ENCODE assay signal across 11 cellular contexts in genomic region chr22:18091478-18091877, GRCh38. TPM values are rescaled to one million over a fixed set of nuclear protein-coding genes. Genes with fewer than 3 reads are reported as not detected.
A peak's percentile ranks its signal among the peaks of the same experiment; 100 is the strongest.
DNase-seq lines count a peak whose midpoint lies in the region; ATAC-seq, FAIRE-seq and TF ChIP-seq lines count a peak whose summit lies in the region.
"Had no signal": no experiment of that assay in that cellular context is flagged by ENCODE, and none has a peak within 500 bp of the region (broad histone marks: within the 10 kb centered on the region; RNA-seq: fewer than 3 reads in every experiment).

No MANE protein-coding gene starts in this region.

- peaks cover 9 to 37% (median 23%) of the 10 kb centered on the region in 4 donors for H3K4me1 Mint-ChIP-seq in CD4-positive, alpha-beta memory T cell
- peaks cover 45% of the 10 kb centered on the region for H3K4me1 Mint-ChIP-seq in activated CD4-positive, alpha-beta memory T cell treated with anti-CD3 and anti-CD28 coated beads for 36 hours (ENCODE audit: low read depth)

- intact Hi-C loops in CD4-positive, alpha-beta memory T cell (cut with micrococcal nuclease): no loop called here
- intact Hi-C loops in activated CD4-positive, alpha-beta memory T cell treated with anti-CD3 and anti-CD28 coated beads for 36 hours (cut with micrococcal nuclease): no loop called here

- no peak overlapping the region for H3K9ac ChIP-seq in rectal smooth muscle tissue (ENCODE audit: low read length)

- no peaks in the 10 kb centered on the region for H3K27me3 Mint-ChIP-seq in CD4-positive, alpha-beta memory T cell
- H3K27me3 Mint-ChIP-seq in activated CD4-positive, alpha-beta memory T cell treated with anti-CD3 and anti-CD28 coated beads for 36 hours: no peaks in the 10 kb centered on the region

- no peak for FAIRE-seq in frontal cortex (lab: Jason Lieb, UNC)

- H3K27ac ChIP-seq in CD4-positive, alpha-beta memory T cell (ENCODE audit: low read depth, low read length): peak overlapping the region; percentile 76
- peak overlapping the region; percentile 77 for H3K27ac ChIP-seq in cardiac muscle cell
- H3K27ac ChIP-seq in rectal smooth muscle tissue (ENCODE audit: low read depth, low read length): peak overlapping the region; percentile 91

- no peak for ATAC-seq in HG03457 (IDR thresholded peaks at IDR 0.05; ENCODE audit: unreplicated experiment)

- H3K36me3 ChIP-seq in CD4-positive, alpha-beta memory T cell (ENCODE audit: insufficient read depth, low read length): peaks cover 14% of the 10 kb centered on the region
- H3K36me3 ChIP-seq in cardiac muscle cell: peaks cover 6% of the 10 kb centered on the region
- H3K36me3 ChIP-seq in rectal smooth muscle tissue (ENCODE audit: control insufficient read depth, insufficient read depth, low read length): peaks cover 28% of the 10 kb centered on the region

- no peaks in the 10 kb centered on the region for H3K9me3 ChIP-seq in CD4-positive, alpha-beta memory T cell (ENCODE audit: control insufficient read depth in 1 of 2, low read length in 2 of 2)
- H3K9me3 ChIP-seq in cardiac muscle cell (ENCODE audit: low read depth): no peaks in the 10 kb centered on the region

- POLR2A ChIA-PET in CD4-positive, alpha-beta memory T cell (lab: Charles Lee; ENCODE audit: partially characterized antibody): interaction anchor here (0.9 to 2.2 kb wide), 5 partner anchors 9 to 91 kb away, joined by 3 to 37 read pairs (median 3); partner anchors contain the start of gene PEX26
- POLR2A ChIA-PET in activated CD4-positive, alpha-beta memory T cell treated with anti-CD3 and anti-CD28 coated beads for 36 hours (lab: Charles Lee): interaction anchor here (1.1 to 1.8 kb wide), 2 partner anchors 13 to 15 kb away, joined by 9 read pairs; partner anchors contain the start of gene PEX26

- H3K27ac Mint-ChIP-seq in CD4-positive, alpha-beta memory T cell: peak overlapping the region; percentile 97 to 100 (median 99)
- peak overlapping the region; percentile 89 for H3K27ac Mint-ChIP-seq in activated CD4-positive, alpha-beta memory T cell treated with anti-CD3 and anti-CD28 coated beads for 36 hours

- peaks cover 23% of the 10 kb centered on the region for H3K4me1 ChIP-seq in CD4-positive, alpha-beta memory T cell (ENCODE audit: insufficient read depth, low read length)
- peaks cover 4% of the 10 kb centered on the region for H3K4me1 ChIP-seq in cardiac muscle cell (ENCODE audit: low read depth)
- peaks cover 7% of the 10 kb centered on the region for H3K4me1 ChIP-seq in rectal smooth muscle tissue (ENCODE audit: control insufficient read depth, insufficient read depth, low read length)

- CTCF ChIA-PET in CD4-positive, alpha-beta memory T cell (lab: Charles Lee; ENCODE audit: partially characterized antibody): interaction anchor here (0.8 to 2.2 kb wide), 5 partner anchors 13 to 261 kb away, joined by 3 to 8 read pairs (median 5); partner anchors contain the start of genes PEX26 and USP18
- CTCF ChIA-PET in activated CD4-positive, alpha-beta memory T cell treated with anti-CD3 and anti-CD28 coated beads for 36 hours (lab: Charles Lee): interaction anchor here (1.2 to 1.9 kb wide), 2 partner anchors 14 to 16 kb away, joined by 5 to 6 read pairs; partner anchors contain the start of gene PEX26

- no peak for TF ChIP-seq CTCF in cardiac muscle cell (IDR thresholded peaks at IDR 0.05; ENCODE audit: low read depth, low read length)

- no peaks in the 10 kb centered on the region for H3K27me3 ChIP-seq in CD4-positive, alpha-beta memory T cell (ENCODE audit: insufficient read depth, low read length)
- H3K27me3 ChIP-seq in cardiac muscle cell (no peaks in the 10 kb centered on the region), rectal smooth muscle tissue (ENCODE audit: control insufficient read depth, insufficient read depth, low read length) (no peaks in the 10 kb centered on the region)

- H3K9me3 Mint-ChIP-seq in CD4-positive, alpha-beta memory T cell: no peaks in the 10 kb centered on the region
- no peaks in the 10 kb centered on the region for H3K9me3 Mint-ChIP-seq in activated CD4-positive, alpha-beta memory T cell treated with anti-CD3 and anti-CD28 coated beads for 36 hours

- no peak for DNase-seq in CD4-positive, alpha-beta memory T cell
- DNase-seq in activated CD4-positive, alpha-beta memory T cell treated with anti-CD3 and anti-CD28 coated beads for 36 hours: peak; percentile 36
- DNase-seq in cardiac muscle cell (ENCODE audit: low read depth in 1 of 2, low spot score in 1 of 2): no peak
- no peak for DNase-seq in frontal cortex (ENCODE audit: low spot score in 2 of 2)
- DNase-seq in NCI-H446 treated with DMSO at 0.1 percent for 48 hours (lab: John Stamatoyannopoulos, UW): no peak
- no peak for DNase-seq in NCI-H524 treated with DMSO at 0.1 percent for 48 hours (lab: John Stamatoyannopoulos, UW)
- DNase-seq: mesendoderm; NCI-H774; stimulated activated CD4-positive, alpha-beta T cell treated with anti-CD3 and anti-CD28 coated beads, Interleukin-2, amount 100 ng/mL, for 48 hours had no signal

- peak overlapping the region in 1 of 2 donors; percentile 58 for H3K4me3 ChIP-seq in CD4-positive, alpha-beta memory T cell (ENCODE audit: low read length in 2 of 2)
- H3K4me3 ChIP-seq in cardiac muscle cell: no peak overlapping the region
- H3K4me3 ChIP-seq in rectal smooth muscle tissue (ENCODE audit: low read length): peak overlapping the region; percentile 38

- H3K36me3 Mint-ChIP-seq in CD4-positive, alpha-beta memory T cell: peaks cover 36 to 52% of the 10 kb centered on the region in 2 donors
- peaks cover 50% of the 10 kb centered on the region for H3K36me3 Mint-ChIP-seq in activated CD4-positive, alpha-beta memory T cell treated with anti-CD3 and anti-CD28 coated beads for 36 hours

- H3K4me3 Mint-ChIP-seq in CD4-positive, alpha-beta memory T cell: peak overlapping the region; percentile 89 to 100 (median 94)
- H3K4me3 Mint-ChIP-seq in activated CD4-positive, alpha-beta memory T cell treated with anti-CD3 and anti-CD28 coated beads for 36 hours: peak overlapping the region; percentile 72

RNA-seq across cellular contexts. Expression of gene PEX26, which starts 13.7 kb away (rescaled TPM):
- total RNA-seq in CD4-positive, alpha-beta memory T cell: 10 to 100 TPM; 39.1 to 39.6 TPM
- 1 to 10 TPM; 1.4 to 6.3 TPM for polyA plus RNA-seq in CD4-positive, alpha-beta memory T cell
- 10 to 100 TPM; 56.3 to 56.8 TPM for total RNA-seq in activated CD4-positive, alpha-beta memory T cell treated with anti-CD3 and anti-CD28 coated beads for 36 hours
- total RNA-seq in cardiac muscle cell (35.6 and 45.5 TPM in 2 replicates), frontal cortex (9.4 TPM)
- polyA plus RNA-seq in cardiac muscle cell: 5.4 and 6.8 TPM in 2 replicates

RNA-seq across cellular contexts. Expression of gene TUBA8, which starts 19.1 kb away (rescaled TPM):
- total RNA-seq in CD4-positive, alpha-beta memory T cell: 1 to 10 TPM; 1.9 to 2.7 TPM
- 1 to 10 TPM in 1 of 2 donors, under 1 TPM in 1; 0.33 to 1.0 TPM for polyA plus RNA-seq in CD4-positive, alpha-beta memory T cell
- total RNA-seq in activated CD4-positive, alpha-beta memory T cell treated with anti-CD3 and anti-CD28 coated beads for 36 hours: 1 to 10 TPM; 3.3 to 4.3 TPM
- total RNA-seq in cardiac muscle cell: 1.1 TPM in 2 replicates
- 0.87 and 1.4 TPM in 2 replicates for polyA plus RNA-seq in cardiac muscle cell
- total RNA-seq in frontal cortex: 2.9 TPM

RNA-seq across cellular contexts. Expression of gene USP18, which starts 58.5 kb away (rescaled TPM):
- 1 to 10 TPM; 3.3 to 3.4 TPM for total RNA-seq in CD4-positive, alpha-beta memory T cell
- 10 to 100 TPM; 15.0 to 15.7 TPM for polyA plus RNA-seq in CD4-positive, alpha-beta memory T cell
- total RNA-seq in activated CD4-positive, alpha-beta memory T cell treated with anti-CD3 and anti-CD28 coated beads for 36 hours: 10 to 100 TPM; 13.5 to 13.6 TPM
- total RNA-seq in cardiac muscle cell: 2.3 and 3.2 TPM in 2 replicates
- 5.6 and 5.8 TPM in 2 replicates for polyA plus RNA-seq in cardiac muscle cell
- 1.2 TPM for total RNA-seq in frontal cortex
